Comparison of ENCODE assay signal across 28 cellular contexts in genomic region chr7:28013019-28013418, GRCh38.
"Had no signal": no experiment of that assay in that cellular context is flagged by ENCODE, and none has a peak within 500 bp of the region (broad histone marks: within the 10 kb centered on the region; RNA-seq: fewer than 3 reads in every experiment).

No MANE protein-coding gene starts in this region.

- H3K27ac Mint-ChIP-seq: activated CD4-positive, alpha-beta memory T cell treated with anti-CD3 and anti-CD28 coated beads, Interleukin-2, amount 10 ng/mL, durations not matched to agents 7 days and 5 days; activated CD4-positive, alpha-beta T cell treated with anti-CD3 and anti-CD28 coated beads, Interleukin-2, amount 10 ng/mL, durations not matched to agents 7 days and 5 days; activated naive CD4-positive, alpha-beta T cell treated with anti-CD3 and anti-CD28 coated beads, Interleukin-2, amount 50 U/mL, for 24 hours; activated naive CD8-positive, alpha-beta T cell treated with anti-CD3 and anti-CD28 coated beads for 36 hours; activated naive CD8-positive, alpha-beta T cell treated with anti-CD3 and anti-CD28 coated beads, Interleukin-2, amount 50 U/mL, for 24 hours; activated T-cell treated with anti-CD3 and anti-CD28 coated beads, Interleukin-2, amount 50 U/mL, for 24 hours; activated T-cell treated with anti-CD3 and anti-CD28 coated beads, Interleukin-2, amount 50 U/mL, for 72 hours; brain; T-helper 17 cell had no signal

- H3K27me3 Mint-ChIP-seq: activated CD4-positive, alpha-beta memory T cell treated with anti-CD3 and anti-CD28 coated beads, Interleukin-2, amount 10 ng/mL, durations not matched to agents 7 days and 5 days; activated CD4-positive, alpha-beta T cell treated with anti-CD3 and anti-CD28 coated beads, Interleukin-2, amount 10 ng/mL, durations not matched to agents 7 days and 5 days; activated naive CD4-positive, alpha-beta T cell treated with anti-CD3 and anti-CD28 coated beads, Interleukin-2, amount 50 U/mL, for 24 hours; activated naive CD8-positive, alpha-beta T cell treated with anti-CD3 and anti-CD28 coated beads for 36 hours; activated naive CD8-positive, alpha-beta T cell treated with anti-CD3 and anti-CD28 coated beads, Interleukin-2, amount 50 U/mL, for 24 hours; activated T-cell treated with anti-CD3 and anti-CD28 coated beads, Interleukin-2, amount 50 U/mL, for 24 hours; T-helper 17 cell had no signal

- DNase-seq: activated CD4-positive, alpha-beta memory T cell treated with anti-CD3 and anti-CD28 coated beads, Interleukin-2, amount 10 ng/mL, durations not matched to agents 7 days and 5 days; activated CD4-positive, alpha-beta T cell treated with anti-CD3 and anti-CD28 coated beads for 1 hour; activated CD4-positive, alpha-beta T cell treated with anti-CD3 and anti-CD28 coated beads for 4 hours; activated CD4-positive, alpha-beta T cell treated with anti-CD3 and anti-CD28 coated beads, Interleukin-2, amount 10 ng/mL, durations not matched to agents 7 days and 5 days; activated CD4-positive, alpha-beta T cell treated with anti-CD3 and anti-CD28 coated beads, Interleukin-2, amount 50 U/mL, for 4 hours; activated CD8-positive, alpha-beta memory T cell treated with anti-CD3 and anti-CD28 coated beads, Interleukin-2, amount 50 U/mL, for 48 hours; activated effector memory CD4-positive, alpha-beta T cell treated with Interleukin-2 at 50 U/mL for 16 hours; activated gamma-delta T cell treated with Interleukin-2 at 50 U/mL for 16 hours; activated naive CD4-positive, alpha-beta T cell treated with Interleukin-2 at 50 U/mL for 16 hours; activated naive CD8-positive, alpha-beta T cell treated with anti-CD3 and anti-CD28 coated beads for 36 hours; activated naive CD8-positive, alpha-beta T cell treated with anti-CD3 and anti-CD28 coated beads, Interleukin-2, amount 50 U/mL, for 24 hours; activated T-cell treated with anti-CD3 and anti-CD28 coated beads for 4 hours; activated T-cell treated with anti-CD3 and anti-CD28 coated beads, Interleukin-2, amount 50 U/mL, for 24 hours; central memory CD4-positive, alpha-beta T cell; cerebellar nuclear complex; colonic mucosa; effector CD8-positive, alpha-beta T cell; foreskin fibroblast; head of caudate nucleus; T-helper 1 cell; T-helper 17 cell had no signal

- H3K4me1 ChIP-seq: breast epithelium, colonic mucosa had no signal

- H3K27me3 ChIP-seq: ascending aorta, breast epithelium, cardiac muscle cell, colonic mucosa had no signal

- H3K4me3 ChIP-seq: ascending aorta, breast epithelium, cardiac muscle cell, colonic mucosa had no signal

- ATAC-seq: activated naive CD8-positive, alpha-beta T cell treated with anti-CD3 and anti-CD28 coated beads, Interleukin-2, amount 50 U/mL, for 24 hours; T-helper 17 cell had no signal

- H3K36me3 ChIP-seq: ascending aorta, breast epithelium, cardiac muscle cell, colonic mucosa had no signal

- H3K4me3 Mint-ChIP-seq: activated CD4-positive, alpha-beta memory T cell treated with anti-CD3 and anti-CD28 coated beads, Interleukin-2, amount 10 ng/mL, durations not matched to agents 7 days and 5 days; activated CD4-positive, alpha-beta T cell treated with anti-CD3 and anti-CD28 coated beads, Interleukin-2, amount 10 ng/mL, durations not matched to agents 7 days and 5 days; activated naive CD4-positive, alpha-beta T cell treated with anti-CD3 and anti-CD28 coated beads, Interleukin-2, amount 50 U/mL, for 24 hours; activated naive CD8-positive, alpha-beta T cell treated with anti-CD3 and anti-CD28 coated beads for 36 hours; activated naive CD8-positive, alpha-beta T cell treated with anti-CD3 and anti-CD28 coated beads, Interleukin-2, amount 50 U/mL, for 24 hours; activated T-cell treated with anti-CD3 and anti-CD28 coated beads, Interleukin-2, amount 50 U/mL, for 24 hours; activated T-cell treated with anti-CD3 and anti-CD28 coated beads, Interleukin-2, amount 50 U/mL, for 72 hours; brain; T-helper 17 cell had no signal

- H3K9me3 ChIP-seq: ascending aorta, breast epithelium, colonic mucosa had no signal

- H3K27ac ChIP-seq: ascending aorta, breast epithelium, cardiac muscle cell, colonic mucosa, epithelial cell of prostate had no signal

- H3K4me1 Mint-ChIP-seq: activated CD4-positive, alpha-beta memory T cell treated with anti-CD3 and anti-CD28 coated beads, Interleukin-2, amount 10 ng/mL, durations not matched to agents 7 days and 5 days; activated CD4-positive, alpha-beta T cell treated with anti-CD3 and anti-CD28 coated beads, Interleukin-2, amount 10 ng/mL, durations not matched to agents 7 days and 5 days; activated naive CD8-positive, alpha-beta T cell treated with anti-CD3 and anti-CD28 coated beads for 36 hours; activated naive CD8-positive, alpha-beta T cell treated with anti-CD3 and anti-CD28 coated beads, Interleukin-2, amount 50 U/mL, for 24 hours had no signal
